Comparison of ENCODE assay signal across 1 cellular context in genomic region chr18:109922-110261, GRCh38.
A peak's percentile ranks its signal among the peaks of the same experiment; 100 is the strongest.
TF ChIP-seq lines count a peak whose summit lies in the region.
"Not testable (repeated sequence)": the region's sequence is repeated elsewhere in the genome, so short reads cannot be mapped to it uniquely, and the experiment has no call there.

No MANE protein-coding gene starts in this region.

TF ChIP-seq in K562, 482 proteins besides CTCF, POLR2A, EP300 and RAD21:
- not testable (repeated sequence) for TF ChIP-seq ATF1 (CRISPR knock-in tag; IDR thresholded peaks at IDR 0.05)
- 0 out of 2 replicates have a peak, but pooled peaks have one; percentile 1 for TF ChIP-seq ATF1 (tag; IDR thresholded peaks at IDR 0.05)
